In genomic region chr9:91421987-91422765, GRCh38 we compare ENCODE assay signal across 8 cellular contexts. TPM values are rescaled to one million over a fixed set of nuclear protein-coding genes. Genes with fewer than 3 reads are reported as not detected.
DNase-seq lines count a peak whose midpoint lies in the region; ATAC-seq and TF ChIP-seq lines count a peak whose summit lies in the region.

No MANE protein-coding gene starts in this region.

- TF ChIP-seq EP300 in upper lobe of left lung (IDR thresholded peaks at IDR 0.05): peak in 1 of 4 donors; percentile 15

- peak; percentile 46 for DNase-seq in GM04503 (ENCODE audit: low read depth)
- DNase-seq in NT2/D1 (ENCODE audit: low read depth, low spot score): no peak
- DNase-seq in coronary artery (ENCODE audit: low spot score): peak; percentile 74
- DNase-seq in memory B cell (ENCODE audit: low spot score in 2 of 2): no peak
- no peak for DNase-seq in upper lobe of left lung
- no peak for DNase-seq in stimulated activated CD4-positive, alpha-beta T cell treated with anti-CD3 and anti-CD28 coated beads, Interleukin-2, amount 100 ng/mL, for 24 hours
- no peak for DNase-seq in T1000 (lab: John Stamatoyannopoulos, UW)
- no peak for DNase-seq in COLO668 (lab: John Stamatoyannopoulos, UW; ENCODE audit: unreplicated experiment)

- no peak for TF ChIP-seq POLR2A in upper lobe of left lung (IDR thresholded peaks at IDR 0.05)

- peaks cover 39% of the 10 kb centered on the region for H3K4me1 Mint-ChIP-seq in memory B cell

- peaks cover 61% of the 10 kb centered on the region for H3K27me3 ChIP-seq in NT2/D1 (ENCODE audit: insufficient read depth, insufficient read length)
- H3K27me3 ChIP-seq in upper lobe of left lung: no peaks in the 10 kb centered on the region

- TF ChIP-seq CTCF in coronary artery (IDR thresholded peaks at IDR 0.05) (no peak), upper lobe of left lung (IDR thresholded peaks at IDR 0.05) (no peak)

- H3K4me3 ChIP-seq in NT2/D1 (ENCODE audit: insufficient read length, low read depth) (peak overlapping the region; percentile 57), coronary artery (peak overlapping the region; percentile 93), upper lobe of left lung (peak overlapping the region; percentile 75 to 83 (median 78))

- peak overlapping the region; percentile 73 for H3K27ac Mint-ChIP-seq in memory B cell

- H3K4me3 Mint-ChIP-seq in memory B cell: peak overlapping the region; percentile 88

- 1 to 8% methylated on average over 16 of the region's 16 CpGs for WGBS in upper lobe of left lung, 2 donors

- no peaks in the 10 kb centered on the region for H3K9me3 Mint-ChIP-seq in memory B cell

- peak overlapping the region; percentile 77 for H3K9ac ChIP-seq in NT2/D1 (ENCODE audit: insufficient read length, low read depth)

- no peaks in the 10 kb centered on the region for H3K36me3 ChIP-seq in NT2/D1 (ENCODE audit: insufficient read depth, insufficient read length, low read length)
- no peaks in the 10 kb centered on the region for H3K36me3 ChIP-seq in upper lobe of left lung

- H3K9me3 ChIP-seq in NT2/D1 (ENCODE audit: insufficient read depth, low read length): no peaks in the 10 kb centered on the region
- H3K9me3 ChIP-seq in upper lobe of left lung: no peaks in the 10 kb centered on the region

- H3K27ac ChIP-seq in coronary artery (peak overlapping the region; percentile 92 to 95), upper lobe of left lung (peak overlapping the region; percentile 92 to 96 (median 93))

- ATAC-seq in memory B cell (ENCODE audit: low read depth) (no peak), upper lobe of left lung (ENCODE audit: low FRiP score in 2 of 2) (no peak)

- peaks cover 4% of the 10 kb centered on the region for H3K36me3 Mint-ChIP-seq in memory B cell

- H3K27me3 Mint-ChIP-seq in memory B cell: peaks cover 12% of the 10 kb centered on the region

- peaks cover 7% of the 10 kb centered on the region for H3K4me1 ChIP-seq in NT2/D1 (ENCODE audit: insufficient read depth, insufficient read length)
- H3K4me1 ChIP-seq in upper lobe of left lung: peaks cover 33 to 62% (median 50%) of the 10 kb centered on the region in 4 donors

RNA-seq across cellular contexts. Expression of gene NFIL3, which starts 1.5 kb away (rescaled TPM):
- total RNA-seq in upper lobe of left lung: 10 to 100 TPM; 14.7 to 41.3 (median 24.4) TPM

Comparison
In these comparisons a context has a peak if more than half of its experiments do, and no peak if none do; other contexts are left out.
1. DNase-seq: peak in GM04503 (single experiment) and coronary artery (single experiment); none in NT2/D1 (single experiment), memory B cell (0 of 2), upper lobe of left lung (0 of 2), stimulated activated CD4-positive, alpha-beta T cell treated with anti-CD3 and anti-CD28 coated beads, Interleukin-2, amount 100 ng/mL, for 24 hours (0 of 2), T1000 (single experiment) and COLO668 (single experiment).
2. Peak in every context shown above with its lines, with median percentiles within 50 percentile points of each other: H3K4me3 ChIP-seq.